Comparison of ENCODE assay signal across 8 cellular contexts in the genomic region with DNA sequence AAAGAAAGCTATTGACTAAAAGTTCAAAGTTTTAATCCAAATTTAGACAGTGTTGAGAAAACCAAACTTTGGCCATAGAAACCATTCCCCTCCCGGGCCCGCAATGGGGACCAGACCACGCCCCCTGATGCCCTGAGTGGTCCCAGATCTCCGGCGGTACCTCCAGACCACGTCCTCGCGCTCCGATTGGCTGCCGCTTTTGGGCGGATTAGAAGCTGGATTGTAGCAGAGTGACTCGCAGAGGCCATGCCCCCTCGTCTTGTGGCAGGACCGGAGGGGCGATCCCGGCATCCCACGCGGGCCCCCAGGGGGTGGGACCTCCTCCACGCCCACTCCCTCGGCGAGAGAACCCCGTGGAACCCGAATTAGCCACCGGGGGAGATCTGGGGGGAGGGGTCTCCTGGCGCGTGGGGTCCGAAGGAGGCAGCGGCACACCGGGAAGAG. TPM values are rescaled to one million over a fixed set of nuclear protein-coding genes. Genes with fewer than 3 reads are reported as not detected.
DNase-seq lines count a peak whose midpoint lies in the region; ATAC-seq, FAIRE-seq and TF ChIP-seq lines count a peak whose summit lies in the region.

No MANE protein-coding gene starts in this region.

- peak overlapping the region; percentile 73 for H3K4me3 Mint-ChIP-seq in activated naive CD4-positive, alpha-beta T cell treated with anti-CD3 and anti-CD28 coated beads for 36 hours
- peak overlapping the region; percentile 92 for H3K4me3 Mint-ChIP-seq in osteocyte (ENCODE audit: unreplicated experiment)

- no peaks in the 10 kb centered on the region for H3K36me3 Mint-ChIP-seq in activated naive CD4-positive, alpha-beta T cell treated with anti-CD3 and anti-CD28 coated beads for 36 hours (ENCODE audit: low read depth)
- peaks cover 13% of the 10 kb centered on the region for H3K36me3 Mint-ChIP-seq in osteocyte (ENCODE audit: unreplicated experiment)

- H3K36me3 ChIP-seq in GM06990 (ENCODE audit: control insufficient read depth, insufficient read depth, low read length) (no peaks in the 10 kb centered on the region), testis (ENCODE audit: low read depth, missing control alignments) (no peaks in the 10 kb centered on the region)

- intact Hi-C loops in activated naive CD4-positive, alpha-beta T cell treated with anti-CD3 and anti-CD28 coated beads for 36 hours (cut with micrococcal nuclease): loop anchor here (5.0 kb wide), 1 partner anchor 330 kb away; no protein-coding TSS in a partner anchor
- intact Hi-C loops in testis (cut with DNase I; ENCODE audit: low total_unique reads): no loop called here

- peak; percentile 83 for FAIRE-seq in HTR-8/SVneo (lab: Jason Lieb, UNC)

- no peak overlapping the region for H3K27ac Mint-ChIP-seq in activated naive CD4-positive, alpha-beta T cell treated with anti-CD3 and anti-CD28 coated beads for 36 hours
- H3K27ac Mint-ChIP-seq in osteocyte (ENCODE audit: unreplicated experiment): peak overlapping the region; percentile 95

- ATAC-seq in HG02938 (IDR thresholded peaks at IDR 0.05; ENCODE audit: unreplicated experiment): no peak

- H3K4me1 ChIP-seq in testis: peaks cover 5% of the 10 kb centered on the region

- no peaks in the 10 kb centered on the region for H3K9me3 Mint-ChIP-seq in activated naive CD4-positive, alpha-beta T cell treated with anti-CD3 and anti-CD28 coated beads for 36 hours
- no peaks in the 10 kb centered on the region for H3K9me3 Mint-ChIP-seq in osteocyte (ENCODE audit: unreplicated experiment)

- no peaks in the 10 kb centered on the region for H3K9me3 ChIP-seq in testis

- peak; percentile 80 for DNase-seq in GM06990 (ENCODE audit: extremely low read depth, insufficient read length)
- peak; percentile 97 for DNase-seq in HTR-8/SVneo (ENCODE audit: insufficient read length, low spot score)
- peak; percentile 58 for DNase-seq in SHP77 treated with DMSO at 0.1 percent for 48 hours (lab: John Stamatoyannopoulos, UW)
- peak; percentile 83 for DNase-seq in activated naive CD4-positive, alpha-beta T cell treated with anti-CD3 and anti-CD28 coated beads for 36 hours
- peak; percentile 79 for DNase-seq in globus pallidus (ENCODE audit: low spot score)
- DNase-seq in osteocyte (ENCODE audit: extremely low spot score, unreplicated experiment): peak; percentile 88
- DNase-seq in testis: peak; percentile 84

- TF ChIP-seq CTCF in GM06990 (IDR thresholded peaks at IDR 0.05; ENCODE audit: insufficient read depth, low read length, poor library complexity, severe bottlenecking) (no peak), osteocyte (IDR thresholded peaks at IDR 0.05) (no peak), testis (IDR thresholded peaks at IDR 0.05) (no peak)

- CTCF ChIA-PET in activated naive CD4-positive, alpha-beta T cell treated with anti-CD3 and anti-CD28 coated beads for 36 hours (lab: Charles Lee): interaction anchor here (0.6 to 2.2 kb wide), 4 partner anchors 42 to 133 kb away, joined by 4 to 28 read pairs (median 10); no protein-coding TSS in a partner anchor

- WGBS in testis, 2 donors: 29 to 46% methylated on average over 11 to 26 of the region's 29 CpGs

- peak overlapping the region; percentile 52 for H3K4me3 ChIP-seq in GM06990 (replicated peaks; ENCODE audit: low read depth, low read length)
- peak overlapping the region; percentile 16 to 40 for H3K4me3 ChIP-seq in testis

- H3K27me3 Mint-ChIP-seq in activated naive CD4-positive, alpha-beta T cell treated with anti-CD3 and anti-CD28 coated beads for 36 hours (ENCODE audit: low read depth): peaks cover 2% of the 10 kb centered on the region
- H3K27me3 Mint-ChIP-seq in osteocyte (ENCODE audit: unreplicated experiment): no peaks in the 10 kb centered on the region

- H3K4me1 Mint-ChIP-seq in activated naive CD4-positive, alpha-beta T cell treated with anti-CD3 and anti-CD28 coated beads for 36 hours (ENCODE audit: low read depth): peaks cover 20% of the 10 kb centered on the region
- H3K4me1 Mint-ChIP-seq in osteocyte (ENCODE audit: unreplicated experiment): peaks cover 23% of the 10 kb centered on the region

- H3K27ac ChIP-seq in testis: peak overlapping the region in 1 of 2 donors; percentile 77

- no peak for TF ChIP-seq POLR2A in testis (IDR thresholded peaks at IDR 0.05)

- no peaks in the 10 kb centered on the region for H3K27me3 ChIP-seq in GM06990 (replicated peaks; ENCODE audit: control insufficient read depth, insufficient read depth, low read length)
- H3K27me3 ChIP-seq in testis: no peaks in the 10 kb centered on the region

RNA-seq across cellular contexts. Expression of a gene that starts 0.8 kb away (rescaled TPM):
- total RNA-seq in activated naive CD4-positive, alpha-beta T cell treated with anti-CD3 and anti-CD28 coated beads for 36 hours: under 1 TPM in 1 of 2 experiments, not detected in 1; 0.50 TPM
- total RNA-seq in osteocyte (23.9 and 29.1 TPM in 2 replicates), testis (10 to 100 TPM in 1 of 2 donors, 1 to 10 TPM in 1; 5.6 to 11.9 TPM)
- 8.8 TPM for polyA plus RNA-seq in testis (ENCODE audit: insufficient read depth, low read depth, low replicate concordance)

RNA-seq across cellular contexts. Expression of a gene that starts 26.3 kb away (rescaled TPM):
- total RNA-seq in activated naive CD4-positive, alpha-beta T cell treated with anti-CD3 and anti-CD28 coated beads for 36 hours: 10 to 100 TPM; 66.4 to 66.8 TPM
- total RNA-seq in osteocyte (48.5 and 50.5 TPM in 2 replicates), testis (10 to 100 TPM; 58.5 to 67.4 TPM)
- polyA plus RNA-seq in testis (ENCODE audit: insufficient read depth, low read depth, low replicate concordance): 38.0 TPM

RNA-seq across cellular contexts. Expression of a gene that starts 31.3 kb away (rescaled TPM):
- total RNA-seq in activated naive CD4-positive, alpha-beta T cell treated with anti-CD3 and anti-CD28 coated beads for 36 hours: 1 to 10 TPM; 8.3 to 8.8 TPM
- total RNA-seq in osteocyte (31.0 and 40.0 TPM in 2 replicates), testis (10 to 100 TPM; 12.8 to 22.3 TPM)
- polyA plus RNA-seq in testis (ENCODE audit: insufficient read depth, low read depth, low replicate concordance): 19.9 TPM

RNA-seq across cellular contexts. Expression of a gene that starts 35.1 kb away (rescaled TPM):
- 10 to 100 TPM; 96.5 to 97.4 TPM for total RNA-seq in activated naive CD4-positive, alpha-beta T cell treated with anti-CD3 and anti-CD28 coated beads for 36 hours
- total RNA-seq in osteocyte (96.5 and 118 TPM in 2 replicates), testis (10 to 100 TPM; 37.2 to 40.9 TPM)
- polyA plus RNA-seq in testis (ENCODE audit: insufficient read depth, low read depth, low replicate concordance): 48.3 TPM

Comparison
In these comparisons a context has a peak if more than half of its experiments do, and no peak if none do; other contexts are left out.
1. RNA of a gene that starts 0.8 kb away (total RNA-seq): 23.9 to 29.1 TPM in osteocyte and 5.6 to 11.9 TPM in testis; 0.50 TPM in activated naive CD4-positive, alpha-beta T cell treated with anti-CD3 and anti-CD28 coated beads for 36 hours; every median in the first group is over 4 times any median in the second.
2. Peak in every context shown above with its lines, with median percentiles within 50 percentile points of each other: DNase-seq.